ENCODE assay signal across 1 cellular context in the genomic region with DNA sequence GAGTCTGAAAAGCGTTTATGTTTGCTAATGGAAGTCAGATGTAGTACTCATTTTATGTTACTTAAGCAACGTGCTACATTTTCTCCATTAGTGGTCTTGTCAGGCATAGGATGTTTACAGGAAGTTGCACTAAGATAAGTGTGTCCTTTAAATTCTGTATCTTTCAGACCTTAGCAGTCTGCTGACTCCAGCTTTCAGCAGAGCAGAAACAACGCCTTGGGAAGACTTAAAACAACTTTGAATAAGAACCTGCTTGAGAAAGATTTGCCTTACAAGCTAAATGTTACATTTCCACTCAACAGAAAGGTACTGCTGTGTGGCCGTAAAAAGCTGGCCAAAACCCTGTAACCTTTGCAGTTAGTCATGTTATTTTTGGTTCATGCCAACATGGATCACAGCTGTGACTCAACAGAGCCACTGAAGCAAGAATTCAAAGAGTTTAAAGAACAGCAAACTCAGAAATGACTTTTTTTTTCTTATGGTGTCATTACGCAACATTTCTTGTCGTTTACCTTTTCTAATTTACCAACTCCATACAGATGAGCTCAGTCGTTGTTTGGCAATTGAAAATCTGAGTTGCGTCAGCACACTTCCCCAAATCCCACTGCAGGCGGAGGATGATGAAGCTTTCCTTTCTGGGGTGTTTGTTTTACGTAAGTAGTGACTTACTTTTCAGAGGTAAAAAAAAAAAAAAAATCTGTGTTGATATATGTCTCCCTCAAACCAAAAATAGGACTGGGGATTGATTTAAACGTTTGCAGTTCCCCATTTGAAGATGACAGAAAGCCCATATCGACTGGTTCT.
TF ChIP-seq lines count a peak whose summit lies in the region.

No MANE protein-coding gene starts in this region.

TF ChIP-seq in K562, 482 proteins besides CTCF, POLR2A, EP300 and RAD21 (continued from another document and continues in another):
- TF ChIP-seq KLF13 (tag; IDR thresholded peaks at IDR 0.05; ENCODE audit: borderline replicate concordance, low read depth) (no peak), KAT2B (IDR thresholded peaks at IDR 0.05; ENCODE audit: low read depth, low read length) (no peak), ZNF217 (CRISPR knock-in tag; IDR thresholded peaks at IDR 0.05) (no peak), RFX1 (IDR thresholded peaks at IDR 0.05) (no peak), GABPA (tag; conservative IDR thresholded peaks at IDR 0.05; ENCODE audit: low read depth) (peak; percentile 70), ZNF586 (CRISPR knock-in tag; conservative IDR thresholded peaks at IDR 0.05) (no peak), EZH2 (IDR thresholded peaks at IDR 0.05; ENCODE audit: borderline replicate concordance, low read depth, low read length) (no peak), KAT8 (IDR thresholded peaks at IDR 0.05; ENCODE audit: low read depth) (no peak), CBFA2T2 (conservative IDR thresholded peaks at IDR 0.05) (no peak), ATF2 (CRISPR knock-in tag; IDR thresholded peaks at IDR 0.05) (no peak), MITF (IDR thresholded peaks at IDR 0.05) (no peak), XRCC5 (IDR thresholded peaks at IDR 0.05; ENCODE audit: low read depth, low read length) (no peak), E2F3 (CRISPR knock-in tag; IDR thresholded peaks at IDR 0.05) (no peak), SMAD4 (CRISPR knock-in tag; conservative IDR thresholded peaks at IDR 0.05) (peak; percentile 60), CCNT2 (IDR thresholded peaks at IDR 0.05; ENCODE audit: borderline replicate concordance, extremely low read depth, insufficient read length, low read depth, low read length) (no peak), ZBTB17 (CRISPR knock-in tag; IDR thresholded peaks at IDR 0.05) (no peak), ZNF583 (CRISPR knock-in tag; IDR thresholded peaks at IDR 0.05) (no peak), ZNF644 (tag; IDR thresholded peaks at IDR 0.05; ENCODE audit: low read depth) (peak; percentile 62), CBX2 (IDR thresholded peaks at IDR 0.05; ENCODE audit: insufficient read depth, low read length, poor library complexity, severe bottlenecking) (no peak), ATF3 (IDR thresholded peaks at IDR 0.05) (peak; percentile 96), ATF3 (CRISPR knock-in tag; conservative IDR thresholded peaks at IDR 0.05) (no peak), THAP7 (CRISPR knock-in tag; IDR thresholded peaks at IDR 0.05) (no peak), ETS2 (tag; IDR thresholded peaks at IDR 0.05; ENCODE audit: borderline replicate concordance, poor library complexity, severe bottlenecking) (no peak), CHCHD3 (CRISPR knock-in tag; IDR thresholded peaks at IDR 0.05) (no peak), RBBP5 (IDR thresholded peaks at IDR 0.05; ENCODE audit: borderline replicate concordance, insufficient read depth, low read length, poor library complexity, severe bottlenecking) (no peak), ZNF41 (CRISPR knock-in tag; conservative IDR thresholded peaks at IDR 0.05) (0 out of 2 replicates have a peak, but pooled peaks have one; percentile 43), ZNF184 (CRISPR knock-in tag; IDR thresholded peaks at IDR 0.05) (no peak), KLF6 (CRISPR knock-in tag; IDR thresholded peaks at IDR 0.05; ENCODE audit: borderline replicate concordance) (0 out of 2 replicates have a peak, but pooled peaks have one; percentile 14), ZNF232 (CRISPR knock-in tag; IDR thresholded peaks at IDR 0.05) (no peak), ZNF511 (CRISPR knock-in tag; IDR thresholded peaks at IDR 0.05) (no peak), SP2 (IDR thresholded peaks at IDR 0.05; ENCODE audit: extremely low read depth, low read depth, low read length, poor library complexity, severe bottlenecking) (no peak), FOXJ2 (tag; IDR thresholded peaks at IDR 0.05) (no peak), ZNF766 (CRISPR knock-in tag; conservative IDR thresholded peaks at IDR 0.05) (peak; percentile 26; the same call in 1 of the 2 replicates), GATAD2A (IDR thresholded peaks at IDR 0.05) (no peak), SP1 (CRISPR knock-in tag; IDR thresholded peaks at IDR 0.05) (peak; percentile 14; the same call in 1 of the 2 replicates)
- TF ChIP-seq, protein P1, sequence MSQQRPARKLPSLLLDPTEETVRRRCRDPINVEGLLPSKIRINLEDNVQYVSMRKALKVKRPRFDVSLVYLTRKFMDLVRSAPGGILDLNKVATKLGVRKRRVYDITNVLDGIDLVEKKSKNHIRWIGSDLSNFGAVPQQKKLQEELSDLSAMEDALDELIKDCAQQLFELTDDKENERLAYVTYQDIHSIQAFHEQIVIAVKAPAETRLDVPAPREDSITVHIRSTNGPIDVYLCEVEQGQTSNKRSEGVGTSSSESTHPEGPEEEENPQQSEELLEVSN (IDR thresholded peaks at IDR 0.05; ENCODE audit: borderline replicate concordance in 1 of 2, extremely low read depth in 1 of 2, insufficient read depth in 1 of 2, insufficient read length in 1 of 2, low read depth in 1 of 2, low read length in 1 of 2, poor library complexity in 1 of 2, severe bottlenecking in 1 of 2), result no peak
- TF ChIP-seq, protein P2, sequence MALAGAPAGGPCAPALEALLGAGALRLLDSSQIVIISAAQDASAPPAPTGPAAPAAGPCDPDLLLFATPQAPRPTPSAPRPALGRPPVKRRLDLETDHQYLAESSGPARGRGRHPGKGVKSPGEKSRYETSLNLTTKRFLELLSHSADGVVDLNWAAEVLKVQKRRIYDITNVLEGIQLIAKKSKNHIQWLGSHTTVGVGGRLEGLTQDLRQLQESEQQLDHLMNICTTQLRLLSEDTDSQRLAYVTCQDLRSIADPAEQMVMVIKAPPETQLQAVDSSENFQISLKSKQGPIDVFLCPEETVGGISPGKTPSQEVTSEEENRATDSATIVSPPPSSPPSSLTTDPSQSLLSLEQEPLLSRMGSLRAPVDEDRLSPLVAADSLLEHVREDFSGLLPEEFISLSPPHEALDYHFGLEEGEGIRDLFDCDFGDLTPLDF (CRISPR knock-in tag; IDR thresholded peaks at IDR 0.05), result no peak
- TF ChIP-seq, protein P3, sequence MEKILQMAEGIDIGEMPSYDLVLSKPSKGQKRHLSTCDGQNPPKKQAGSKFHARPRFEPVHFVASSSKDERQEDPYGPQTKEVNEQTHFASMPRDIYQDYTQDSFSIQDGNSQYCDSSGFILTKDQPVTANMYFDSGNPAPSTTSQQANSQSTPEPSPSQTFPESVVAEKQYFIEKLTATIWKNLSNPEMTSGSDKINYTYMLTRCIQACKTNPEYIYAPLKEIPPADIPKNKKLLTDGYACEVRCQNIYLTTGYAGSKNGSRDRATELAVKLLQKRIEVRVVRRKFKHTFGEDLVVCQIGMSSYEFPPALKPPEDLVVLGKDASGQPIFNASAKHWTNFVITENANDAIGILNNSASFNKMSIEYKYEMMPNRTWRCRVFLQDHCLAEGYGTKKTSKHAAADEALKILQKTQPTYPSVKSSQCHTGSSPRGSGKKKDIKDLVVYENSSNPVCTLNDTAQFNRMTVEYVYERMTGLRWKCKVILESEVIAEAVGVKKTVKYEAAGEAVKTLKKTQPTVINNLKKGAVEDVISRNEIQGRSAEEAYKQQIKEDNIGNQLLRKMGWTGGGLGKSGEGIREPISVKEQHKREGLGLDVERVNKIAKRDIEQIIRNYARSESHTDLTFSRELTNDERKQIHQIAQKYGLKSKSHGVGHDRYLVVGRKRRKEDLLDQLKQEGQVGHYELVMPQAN (IDR thresholded peaks at IDR 0.05; ENCODE audit: borderline replicate concordance), result no peak
- TF ChIP-seq, protein P4, sequence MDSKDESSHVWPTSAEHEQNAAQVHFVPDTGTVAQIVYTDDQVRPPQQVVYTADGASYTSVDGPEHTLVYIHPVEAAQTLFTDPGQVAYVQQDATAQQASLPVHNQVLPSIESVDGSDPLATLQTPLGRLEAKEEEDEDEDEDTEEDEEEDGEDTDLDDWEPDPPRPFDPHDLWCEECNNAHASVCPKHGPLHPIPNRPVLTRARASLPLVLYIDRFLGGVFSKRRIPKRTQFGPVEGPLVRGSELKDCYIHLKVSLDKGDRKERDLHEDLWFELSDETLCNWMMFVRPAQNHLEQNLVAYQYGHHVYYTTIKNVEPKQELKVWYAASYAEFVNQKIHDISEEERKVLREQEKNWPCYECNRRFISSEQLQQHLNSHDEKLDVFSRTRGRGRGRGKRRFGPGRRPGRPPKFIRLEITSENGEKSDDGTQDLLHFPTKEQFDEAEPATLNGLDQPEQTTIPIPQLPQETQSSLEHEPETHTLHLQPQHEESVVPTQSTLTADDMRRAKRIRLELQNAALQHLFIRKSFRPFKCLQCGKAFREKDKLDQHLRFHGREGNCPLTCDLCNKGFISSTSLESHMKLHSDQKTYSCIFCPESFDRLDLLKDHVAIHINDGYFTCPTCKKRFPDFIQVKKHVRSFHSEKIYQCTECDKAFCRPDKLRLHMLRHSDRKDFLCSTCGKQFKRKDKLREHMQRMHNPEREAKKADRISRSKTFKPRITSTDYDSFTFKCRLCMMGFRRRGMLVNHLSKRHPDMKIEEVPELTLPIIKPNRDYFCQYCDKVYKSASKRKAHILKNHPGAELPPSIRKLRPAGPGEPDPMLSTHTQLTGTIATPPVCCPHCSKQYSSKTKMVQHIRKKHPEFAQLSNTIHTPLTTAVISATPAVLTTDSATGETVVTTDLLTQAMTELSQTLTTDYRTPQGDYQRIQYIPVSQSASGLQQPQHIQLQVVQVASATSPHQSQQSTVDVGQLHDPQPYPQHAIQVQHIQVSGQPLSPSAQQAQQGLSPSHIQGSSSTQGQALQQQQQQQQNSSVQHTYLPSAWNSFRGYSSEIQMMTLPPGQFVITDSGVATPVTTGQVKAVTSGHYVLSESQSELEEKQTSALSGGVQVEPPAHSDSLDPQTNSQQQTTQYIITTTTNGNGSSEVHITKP (IDR thresholded peaks at IDR 0.05; ENCODE audit: partially characterized antibody), result peak; percentile 5
- TF ChIP-seq, protein P5, sequence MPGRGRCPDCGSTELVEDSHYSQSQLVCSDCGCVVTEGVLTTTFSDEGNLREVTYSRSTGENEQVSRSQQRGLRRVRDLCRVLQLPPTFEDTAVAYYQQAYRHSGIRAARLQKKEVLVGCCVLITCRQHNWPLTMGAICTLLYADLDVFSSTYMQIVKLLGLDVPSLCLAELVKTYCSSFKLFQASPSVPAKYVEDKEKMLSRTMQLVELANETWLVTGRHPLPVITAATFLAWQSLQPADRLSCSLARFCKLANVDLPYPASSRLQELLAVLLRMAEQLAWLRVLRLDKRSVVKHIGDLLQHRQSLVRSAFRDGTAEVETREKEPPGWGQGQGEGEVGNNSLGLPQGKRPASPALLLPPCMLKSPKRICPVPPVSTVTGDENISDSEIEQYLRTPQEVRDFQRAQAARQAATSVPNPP (IDR thresholded peaks at IDR 0.05; ENCODE audit: borderline replicate concordance, insufficient read depth, insufficient read length), result no peak
- TF ChIP-seq, protein P6, sequence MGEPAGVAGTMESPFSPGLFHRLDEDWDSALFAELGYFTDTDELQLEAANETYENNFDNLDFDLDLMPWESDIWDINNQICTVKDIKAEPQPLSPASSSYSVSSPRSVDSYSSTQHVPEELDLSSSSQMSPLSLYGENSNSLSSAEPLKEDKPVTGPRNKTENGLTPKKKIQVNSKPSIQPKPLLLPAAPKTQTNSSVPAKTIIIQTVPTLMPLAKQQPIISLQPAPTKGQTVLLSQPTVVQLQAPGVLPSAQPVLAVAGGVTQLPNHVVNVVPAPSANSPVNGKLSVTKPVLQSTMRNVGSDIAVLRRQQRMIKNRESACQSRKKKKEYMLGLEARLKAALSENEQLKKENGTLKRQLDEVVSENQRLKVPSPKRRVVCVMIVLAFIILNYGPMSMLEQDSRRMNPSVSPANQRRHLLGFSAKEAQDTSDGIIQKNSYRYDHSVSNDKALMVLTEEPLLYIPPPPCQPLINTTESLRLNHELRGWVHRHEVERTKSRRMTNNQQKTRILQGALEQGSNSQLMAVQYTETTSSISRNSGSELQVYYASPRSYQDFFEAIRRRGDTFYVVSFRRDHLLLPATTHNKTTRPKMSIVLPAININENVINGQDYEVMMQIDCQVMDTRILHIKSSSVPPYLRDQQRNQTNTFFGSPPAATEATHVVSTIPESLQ (CRISPR knock-in tag; IDR thresholded peaks at IDR 0.05), result no peak
- TF ChIP-seq, protein P7, sequence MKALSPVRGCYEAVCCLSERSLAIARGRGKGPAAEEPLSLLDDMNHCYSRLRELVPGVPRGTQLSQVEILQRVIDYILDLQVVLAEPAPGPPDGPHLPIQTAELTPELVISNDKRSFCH (CRISPR knock-in tag; IDR thresholded peaks at IDR 0.05), result no peak
- TF ChIP-seq, protein P7 (tag; IDR thresholded peaks at IDR 0.05), result peak; percentile 91
